Comparison of ENCODE assay signal across 8 cellular contexts in the genomic region with DNA sequence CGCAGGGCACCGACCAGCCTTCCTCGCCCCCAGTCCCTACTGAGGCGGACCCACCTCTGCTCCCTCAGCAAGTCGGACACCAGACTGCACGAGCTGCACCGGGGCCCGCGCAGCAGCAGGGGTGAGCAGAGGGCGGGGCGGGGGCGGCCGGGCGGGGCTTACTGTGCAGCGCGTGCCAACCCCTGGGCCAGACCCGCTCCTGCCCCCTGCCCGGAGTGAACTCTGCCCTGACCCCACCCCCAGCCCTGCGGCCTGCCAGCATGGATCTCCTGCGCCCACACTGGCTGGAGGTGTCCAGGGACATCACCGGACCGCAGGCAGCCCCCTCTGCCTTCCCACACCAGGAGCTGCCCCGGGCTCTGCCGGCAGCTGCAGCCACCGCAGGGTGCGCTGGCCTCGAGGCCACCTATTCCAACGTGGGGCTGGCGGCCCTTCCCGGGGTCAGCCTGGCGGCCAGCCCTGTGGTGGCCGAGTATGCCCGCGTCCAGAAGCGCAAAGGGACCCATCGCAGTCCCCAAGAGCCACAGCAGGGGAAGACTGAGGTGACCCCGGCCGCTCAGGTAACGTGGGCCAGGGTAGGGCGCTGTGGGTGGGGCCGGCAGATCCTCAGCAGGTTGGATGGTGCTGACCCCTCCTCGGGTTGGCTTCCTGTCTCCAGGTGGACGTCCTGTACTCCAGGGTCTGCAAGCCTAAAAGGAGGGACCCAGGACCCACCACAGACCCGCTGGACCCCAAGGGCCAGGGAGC. TPM values are rescaled to one million over a fixed set of nuclear protein-coding genes. Genes with fewer than 3 reads are reported as not detected.
DNase-seq lines count a peak whose midpoint lies in the region; ATAC-seq, FAIRE-seq and TF ChIP-seq lines count a peak whose summit lies in the region.

No MANE protein-coding gene starts in this region.

- peak; percentile 18 for TF ChIP-seq POLR2A in GM10847 (IDR thresholded peaks at IDR 0.05; ENCODE audit: extremely low read depth, insufficient read length)

- TF ChIP-seq CTCF in coronary artery (IDR thresholded peaks at IDR 0.05) (no peak), pancreas (IDR thresholded peaks at IDR 0.05) (no peak)

- 25 to 30% methylated on average over 38 to 44 of the region's 44 CpGs for WGBS in pancreas, 2 donors

- peaks cover 0 to 25% (median 6%) of the 10 kb centered on the region in 3 donors for H3K36me3 ChIP-seq in pancreas

- H3K4me3 ChIP-seq in coronary artery (peak overlapping the region; percentile 78), pancreas (peak overlapping the region in 2 of 4 donors; percentile 58 to 63)

- H3K9me3 ChIP-seq in pancreas = no peaks in the 10 kb centered on the region

- peak; percentile 19 for DNase-seq in NCI-H69 (lab: John Stamatoyannopoulos, UW)
- peak; percentile 78 for DNase-seq in coronary artery (ENCODE audit: low spot score)
- DNase-seq in pancreas = peak; percentile 45 to 88 (median 58)
- DNase-seq in NCI-H2081 (lab: John Stamatoyannopoulos, UW) = no peak
- no peak for DNase-seq in NCI-H187 (lab: John Stamatoyannopoulos, UW)

- H3K27ac ChIP-seq in coronary artery (peak overlapping the region; percentile 83 to 93), pancreas (peak overlapping the region in 3 of 4 donors; percentile 71 to 94 (median 88))

- H3K27me3 ChIP-seq in pancreas = no peaks in the 10 kb centered on the region

- H3K4me1 ChIP-seq in pancreas = peaks cover 15 to 27% (median 15%) of the 10 kb centered on the region in 3 donors

- intact Hi-C loops in pancreas (cut with DNase I) = no loop called here

- peak in 1 of 4 donors; percentile 8 for ATAC-seq in pancreas
- no peak for ATAC-seq in HG02798 (IDR thresholded peaks at IDR 0.05; ENCODE audit: poor library complexity, unreplicated experiment)
- ATAC-seq in GM21390 (IDR thresholded peaks at IDR 0.05; ENCODE audit: unreplicated experiment) = no peak

- FAIRE-seq in pancreas (lab: Jason Lieb, UNC) = no peak

RNA-seq across cellular contexts. Expression of gene SLC2A4RG, which starts 1.5 kb away (rescaled TPM):
- 10 to 100 TPM; 25.8 to 44.2 (median 30.6) TPM for total RNA-seq in pancreas
- 10 to 100 TPM; 63.2 to 67.1 TPM for polyA plus RNA-seq in pancreas

RNA-seq across cellular contexts. Expression of gene LIME1, which starts 1.6 kb away (rescaled TPM):
- 1 to 10 TPM; 2.6 to 6.0 (median 3.1) TPM for total RNA-seq in pancreas
- 10 to 100 TPM; 44.6 to 46.6 TPM for polyA plus RNA-seq in pancreas

RNA-seq across cellular contexts. Expression of gene ZGPAT, which starts 30.3 kb away (rescaled TPM):
- total RNA-seq in pancreas = 10 to 100 TPM in 4 of 6 donors, 1 to 10 TPM in 2; 9.3 to 15.8 (median 11.1) TPM
- polyA plus RNA-seq in pancreas = 10 to 100 TPM; 42.6 to 61.6 TPM

RNA-seq across cellular contexts. Expression of gene ARFRP1, which starts 30.3 kb away (rescaled TPM):
- 10 to 100 TPM; 13.9 to 27.0 (median 18.9) TPM for total RNA-seq in pancreas
- polyA plus RNA-seq in pancreas = 10 to 100 TPM; 45.1 to 47.7 TPM

RNA-seq across cellular contexts. Expression of gene TNFRSF6B, which starts 41.7 kb away (rescaled TPM):
- 1 to 10 TPM in 4 of 6 donors, under 1 TPM in 2; 0.31 to 2.7 (median 1.7) TPM for total RNA-seq in pancreas
- polyA plus RNA-seq in pancreas = 10 to 100 TPM; 14.0 to 31.0 TPM

Comparison
In these comparisons a context has a peak if more than half of its experiments do, and no peak if none do; other contexts are left out.
1. DNase-seq: peak in NCI-H69 (single experiment), coronary artery (single experiment) and pancreas (6 of 6); none in NCI-H2081 (0 of 2) and NCI-H187 (0 of 2).